In the genomic region with DNA sequence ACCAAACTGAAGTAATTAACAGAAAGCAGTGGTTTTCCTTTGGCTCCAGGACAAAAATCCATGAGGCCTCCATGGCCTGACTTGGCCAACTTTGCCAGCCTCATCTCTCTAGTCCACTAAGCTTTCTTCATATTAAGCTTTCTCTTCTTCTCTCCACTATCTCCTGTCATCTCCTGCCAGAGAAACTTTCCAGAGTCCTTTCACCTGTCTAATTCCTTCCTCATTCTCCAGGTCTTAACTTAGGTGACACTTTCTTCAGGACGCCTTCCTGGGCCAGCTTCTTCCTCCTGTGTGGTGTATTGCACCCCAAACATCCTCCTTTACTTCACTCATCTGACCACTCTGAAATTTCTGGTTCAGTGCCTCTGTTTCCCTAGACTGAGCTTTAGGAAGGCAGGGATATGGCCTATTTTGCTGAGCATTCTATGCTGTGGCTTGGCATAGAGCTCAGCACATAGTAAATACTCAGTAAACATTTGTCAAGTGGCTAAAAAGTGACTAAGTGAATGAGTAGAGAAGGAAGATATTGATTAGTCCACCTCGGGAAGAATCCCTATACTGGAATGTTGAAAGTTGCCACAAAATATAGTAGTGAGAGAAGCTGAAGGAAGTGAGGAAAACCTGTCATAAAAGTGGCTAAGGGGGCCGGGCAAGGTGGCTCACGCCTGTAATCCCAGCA, we compare ENCODE assay signal across 23 cellular contexts. TPM values are rescaled to one million over a fixed set of nuclear protein-coding genes. Genes with fewer than 3 reads are reported as not detected.
"Had no signal": no experiment of that assay in that cellular context is flagged by ENCODE, and none has a peak within 500 bp of the region (broad histone marks: within the 10 kb centered on the region; RNA-seq: fewer than 3 reads in every experiment).

No MANE protein-coding gene starts in this region.

- H3K9me3 ChIP-seq: SJCRH30 had no signal

- H3K4me3 ChIP-seq: MG63, Peyer's patch, SJCRH30 had no signal

- ATAC-seq: PC-3, Right ventricle myocardium inferior had no signal

- H3K27ac ChIP-seq: SJCRH30 had no signal

- H3K36me3 ChIP-seq: MG63, Peyer's patch, SJCRH30 had no signal

- DNase-seq: IMR-90, Karpas-422, KG1, MG63, NCI-H1092, NCI-H1105 treated with DMSO at 0.1 percent for 48 hours, NCI-H1417 treated with DMSO at 0.1 percent for 48 hours, NCI-H146, NCI-H1694 treated with DMSO at 0.1 percent for 48 hours, NCI-H1930, NCI-H2081, NCI-H2107, NCI-H2227 treated with DMSO at 0.1 percent for 48 hours, NCI-H524, NCI-H69, NCI-H774, PC-3, SHP77 treated with DMSO at 0.1 percent for 48 hours, SJCRH30, SW 1271 had no signal

- H3K4me1 ChIP-seq: Peyer's patch, SJCRH30 had no signal

- H3K27me3 ChIP-seq: MG63, Peyer's patch, SJCRH30 had no signal

RNA-seq across cellular contexts. Expression of gene IGF2BP2, which starts 34.6 kb away (rescaled TPM):
- total RNA-seq: OCI-LY7 had no signal
